10 cellular contexts compared by ENCODE assay signal in genomic region chr12:52175411-52176350, GRCh38. TPM values are rescaled to one million over a fixed set of nuclear protein-coding genes. Genes with fewer than 3 reads are reported as not detected.
DNase-seq lines count a peak whose midpoint lies in the region; ATAC-seq and TF ChIP-seq lines count a peak whose summit lies in the region.
"Had no signal": no experiment of that assay in that cellular context is flagged by ENCODE, and none has a peak within 500 bp of the region (broad histone marks: within the 10 kb centered on the region; RNA-seq: fewer than 3 reads in every experiment).

No MANE protein-coding gene starts in this region.

- peaks cover 22 to 47% of the 10 kb centered on the region in 2 experiments for H3K4me1 ChIP-seq in HCT116 (ENCODE audit: control insufficient read depth in 1 of 2, insufficient read depth in 2 of 2, low read length in 2 of 2)
- peaks cover 33% of the 10 kb centered on the region for H3K4me1 ChIP-seq in skeletal muscle satellite cell (ENCODE audit: control insufficient read depth, insufficient read depth, low read length)
- H3K4me1 ChIP-seq in esophagus muscularis mucosa: peaks cover 7 to 16% (median 12%) of the 10 kb centered on the region in 4 donors
- H3K4me1 ChIP-seq in effector memory CD4-positive, alpha-beta T cell (ENCODE audit: control insufficient read depth, insufficient read depth, low read length, poor library complexity, severe bottlenecking): no peaks in the 10 kb centered on the region

- H4K20me1 ChIP-seq in HCT116 (ENCODE audit: insufficient read depth): no peaks in the 10 kb centered on the region

- no TSS peak for BruUV-seq in HCT116 (replicated peaks; lab: Mats Ljungman, UMichigan)

- H3K4me1 Mint-ChIP-seq in endothelial cell (ENCODE audit: unreplicated experiment): peaks cover 19% of the 10 kb centered on the region

- RAD21 ChIA-PET in HCT116 (lab: Charles Lee; ENCODE audit: low non-redundant PET in 1 of 2, low total read pairs in 2 of 2, uncharacterized antibody in 2 of 2, unreplicated experiment in 2 of 2): interaction anchor here in 1 of 2 experiments (1.0 kb wide), 1 partner anchor 38 kb away, joined by 3 read pairs; no protein-coding TSS in a partner anchor

- H3K27ac ChIP-seq in HCT116 (ENCODE audit: low read depth, low read length) (peak overlapping the region; percentile 62), esophagus muscularis mucosa (replicated peaks in 1 of 4) (peak overlapping the region in 2 of 4 donors; percentile 3 to 41)
- H3K27ac ChIP-seq in effector memory CD4-positive, alpha-beta T cell (ENCODE audit: insufficient read depth, low read length, poor library complexity, severe bottlenecking): no peak overlapping the region

- H3K36me3 ChIP-seq in HCT116 (ENCODE audit: control insufficient read depth in 1 of 2, insufficient read depth in 2 of 2, low read length in 2 of 2) (no peaks in the 10 kb centered on the region), skeletal muscle satellite cell (ENCODE audit: insufficient read depth, low read length) (no peaks in the 10 kb centered on the region), esophagus muscularis mucosa (no peaks in the 10 kb centered on the region)
- no peaks in the 10 kb centered on the region for H3K36me3 ChIP-seq in effector memory CD4-positive, alpha-beta T cell (ENCODE audit: control insufficient read depth, insufficient read depth, low read length)

- no peaks in the 10 kb centered on the region for H3K9me3 Mint-ChIP-seq in endothelial cell (ENCODE audit: unreplicated experiment)

- 64% methylated on average over 14 of the region's 20 CpGs for WGBS in esophagus muscularis mucosa

- POLR2A ChIA-PET in HCT116 (lab: Charles Lee): interaction anchor here (1.0 to 1.3 kb wide), 3 partner anchors 16 to 132 kb away, joined by 3 to 4 read pairs (median 3); partner anchors contain the start of gene KRT80

- H3K27me3 ChIP-seq in HCT116 (ENCODE audit: insufficient read depth, low read length): no peaks in the 10 kb centered on the region
- H3K27me3 ChIP-seq in skeletal muscle satellite cell (ENCODE audit: control insufficient read depth, insufficient read depth, low read length): no peaks in the 10 kb centered on the region
- H3K27me3 ChIP-seq in esophagus muscularis mucosa: no peaks in the 10 kb centered on the region
- no peaks in the 10 kb centered on the region for H3K27me3 ChIP-seq in effector memory CD4-positive, alpha-beta T cell (replicated peaks; ENCODE audit: control insufficient read depth, insufficient read depth, low read length, poor library complexity, severe bottlenecking)

- no peak for TF ChIP-seq RAD21 in HCT116 (IDR thresholded peaks at IDR 0.05; ENCODE audit: low read depth)

- H3K4me2 ChIP-seq in HCT116 (ENCODE audit: low read length) (peak overlapping the region; percentile 53), skeletal muscle satellite cell (ENCODE audit: low read length) (no peak overlapping the region)

- H3K4me3 ChIP-seq in HCT116 (replicated peaks in 1 of 2; ENCODE audit: low read depth in 1 of 2, low read length in 2 of 2): no peak overlapping the region
- H3K4me3 ChIP-seq in skeletal muscle satellite cell (ENCODE audit: low read length): no peak overlapping the region
- H3K4me3 ChIP-seq in esophagus muscularis mucosa: no peak overlapping the region
- no peak overlapping the region for H3K4me3 ChIP-seq in effector memory CD4-positive, alpha-beta T cell (ENCODE audit: insufficient read depth, low read depth, low read length, poor library complexity, severe bottlenecking)

- H3K9me3 ChIP-seq in HCT116 (ENCODE audit: control insufficient read depth in 1 of 2, insufficient read depth in 1 of 2, low read depth in 1 of 2, low read length in 2 of 2) (no peaks in the 10 kb centered on the region), skeletal muscle satellite cell (replicated peaks; ENCODE audit: low read length) (no peaks in the 10 kb centered on the region), esophagus muscularis mucosa (no peaks in the 10 kb centered on the region)
- no peaks in the 10 kb centered on the region for H3K9me3 ChIP-seq in effector memory CD4-positive, alpha-beta T cell (ENCODE audit: control insufficient read depth, low read length)

- peaks cover 12% of the 10 kb centered on the region for H3K27me3 Mint-ChIP-seq in endothelial cell (ENCODE audit: unreplicated experiment)

- no peaks in the 10 kb centered on the region for H3K79me2 ChIP-seq in HCT116 (ENCODE audit: insufficient read depth, low read length)

- TF ChIP-seq CTCF in HCT116 (IDR thresholded peaks at IDR 0.05 in 2 of 3, conservative IDR thresholded peaks at IDR 0.05 in 1 of 3; ENCODE audit: borderline replicate concordance in 1 of 3, insufficient read depth in 1 of 3, low read depth in 2 of 3, low read length in 2 of 3): peak in 2 of 3 experiments; percentile 27 to 39; a peak in 4 of 6 replicates
- peak; percentile 45 for TF ChIP-seq CTCF in endothelial cell (IDR thresholded peaks at IDR 0.05; ENCODE audit: unreplicated experiment)
- TF ChIP-seq CTCF in esophagus muscularis mucosa (IDR thresholded peaks at IDR 0.05): peak in 1 of 3 experiments; percentile 17

- TF ChIP-seq POLR2A in HCT116 (IDR thresholded peaks at IDR 0.05; ENCODE audit: borderline replicate concordance, extremely low read depth, insufficient read depth, insufficient read length) (no peak), esophagus muscularis mucosa (IDR thresholded peaks at IDR 0.05; ENCODE audit: low read depth) (no peak)

- CTCF ChIA-PET in HCT116 (lab: Charles Lee): interaction anchor here (0.9 to 1.4 kb wide), 4 partner anchors 10 to 152 kb away, joined by 4 to 5 read pairs (median 4); no protein-coding TSS in a partner anchor

- H3K36me3 Mint-ChIP-seq in endothelial cell (ENCODE audit: low read depth, unreplicated experiment): no peaks in the 10 kb centered on the region

- peak overlapping the region; percentile 96 for H3K27ac Mint-ChIP-seq in endothelial cell (ENCODE audit: unreplicated experiment)

- DNase-seq in HCT116 (ENCODE audit: low read depth, low spot score): no peak
- DNase-seq in NCI-H446 treated with DMSO at 0.1 percent for 48 hours (lab: John Stamatoyannopoulos, UW): peak; percentile 73
- DNase-seq in endothelial cell (ENCODE audit: low spot score): peak; percentile 57
- DNase-seq in esophagus muscularis mucosa (ENCODE audit: extremely low spot score): no peak
- DNase-seq in effector memory CD4-positive, alpha-beta T cell: no peak
- no peak for DNase-seq in OCI-M2 (lab: John Stamatoyannopoulos, UW; ENCODE audit: unreplicated experiment)
- DNase-seq: NCI-H226, posterior cingulate gyrus had no signal

- ATAC-seq in HCT116 (peak; percentile 54), GM21367 (IDR thresholded peaks at IDR 0.05; ENCODE audit: unreplicated experiment) (no peak)

- no peak overlapping the region for H3K4me3 Mint-ChIP-seq in endothelial cell (ENCODE audit: unreplicated experiment)

- no peak for TF ChIP-seq EP300 in esophagus muscularis mucosa (IDR thresholded peaks at IDR 0.05)

- H3K9ac ChIP-seq in HCT116 (ENCODE audit: low read length) (peak overlapping the region; percentile 41), skeletal muscle satellite cell (ENCODE audit: low read depth, low read length) (peak overlapping the region; percentile 45)

- no peak overlapping the region for H2AFZ ChIP-seq in HCT116 (ENCODE audit: low read depth, low read length, poor library complexity, severe bottlenecking)

- intact Hi-C loops in HCT116 (cut with micrococcal nuclease): no loop called here
- intact Hi-C loops in esophagus muscularis mucosa (cut with DNase I): no loop called here

- no peaks in the 10 kb centered on the region for H3K9me2 ChIP-seq in HCT116 (ENCODE audit: insufficient read depth)

TF ChIP-seq in HCT116, 20 proteins besides CTCF, POLR2A, EP300 and RAD21 (continues in another document):
- no peak for TF ChIP-seq JUND (IDR thresholded peaks at IDR 0.05)
- TF ChIP-seq EGR1 (IDR thresholded peaks at IDR 0.05; ENCODE audit: low read depth): no peak
- no peak for TF ChIP-seq FOSL1 (IDR thresholded peaks at IDR 0.05; ENCODE audit: low read depth)
- no peak for TF ChIP-seq ZNF274 (IDR thresholded peaks at IDR 0.05; ENCODE audit: low read depth, low read length)
- no peak for TF ChIP-seq EZH2 (IDR thresholded peaks at IDR 0.05)
- TF ChIP-seq YY1 (IDR thresholded peaks at IDR 0.05; ENCODE audit: extremely low read depth, insufficient replicate concordance, low read depth, low read length): no peak
- TF ChIP-seq REST (IDR thresholded peaks at IDR 0.05; ENCODE audit: low read depth): no peak
- no peak for TF ChIP-seq CBX3 (IDR thresholded peaks at IDR 0.05; ENCODE audit: low read depth)
- TF ChIP-seq SP1 (IDR thresholded peaks at IDR 0.05; ENCODE audit: low read depth): no peak

RNA-seq across cellular contexts. Expression of gene KRT80, which starts 16.1 kb away (rescaled TPM):
- 8.8 TPM for total RNA-seq in HCT116 (2021; ENCODE audit: unreplicated experiment)
- 14.4 and 24.3 TPM in 2 replicates for polyA plus RNA-seq in HCT116 (2012)
- 1.5 TPM for total RNA-seq in endothelial cell (ENCODE audit: unreplicated experiment)
- total RNA-seq in skeletal muscle satellite cell (2012; rRNA removed): under 0.01 and 1.5 TPM in 2 replicates
- under 1 TPM in 1 of 4 donors, not detected in 3; 0.11 TPM for total RNA-seq in esophagus muscularis mucosa

RNA-seq across cellular contexts. Expression of gene KRT7, which starts 57.4 kb away (rescaled TPM):
- 72.6 TPM for total RNA-seq in HCT116 (2021; ENCODE audit: unreplicated experiment)
- 96.4 and 207 TPM in 2 replicates for polyA plus RNA-seq in HCT116 (2012)
- not detected for total RNA-seq in endothelial cell (ENCODE audit: unreplicated experiment)
- 2.3 and 12.5 TPM in 2 replicates for total RNA-seq in skeletal muscle satellite cell (2012; rRNA removed)
- total RNA-seq in esophagus muscularis mucosa: 1 to 10 TPM in 3 of 4 donors, under 1 TPM in 1; 0.83 to 8.4 (median 4.5) TPM

Comparison
In these comparisons a context has a peak if more than half of its experiments do, and no peak if none do; other contexts are left out.
1. DNase-seq: peak in NCI-H446 treated with DMSO at 0.1 percent for 48 hours (single experiment) and endothelial cell (single experiment); none in HCT116 (single experiment), esophagus muscularis mucosa (single experiment), effector memory CD4-positive, alpha-beta T cell (0 of 3) and OCI-M2 (single experiment).